In the genomic region with DNA sequence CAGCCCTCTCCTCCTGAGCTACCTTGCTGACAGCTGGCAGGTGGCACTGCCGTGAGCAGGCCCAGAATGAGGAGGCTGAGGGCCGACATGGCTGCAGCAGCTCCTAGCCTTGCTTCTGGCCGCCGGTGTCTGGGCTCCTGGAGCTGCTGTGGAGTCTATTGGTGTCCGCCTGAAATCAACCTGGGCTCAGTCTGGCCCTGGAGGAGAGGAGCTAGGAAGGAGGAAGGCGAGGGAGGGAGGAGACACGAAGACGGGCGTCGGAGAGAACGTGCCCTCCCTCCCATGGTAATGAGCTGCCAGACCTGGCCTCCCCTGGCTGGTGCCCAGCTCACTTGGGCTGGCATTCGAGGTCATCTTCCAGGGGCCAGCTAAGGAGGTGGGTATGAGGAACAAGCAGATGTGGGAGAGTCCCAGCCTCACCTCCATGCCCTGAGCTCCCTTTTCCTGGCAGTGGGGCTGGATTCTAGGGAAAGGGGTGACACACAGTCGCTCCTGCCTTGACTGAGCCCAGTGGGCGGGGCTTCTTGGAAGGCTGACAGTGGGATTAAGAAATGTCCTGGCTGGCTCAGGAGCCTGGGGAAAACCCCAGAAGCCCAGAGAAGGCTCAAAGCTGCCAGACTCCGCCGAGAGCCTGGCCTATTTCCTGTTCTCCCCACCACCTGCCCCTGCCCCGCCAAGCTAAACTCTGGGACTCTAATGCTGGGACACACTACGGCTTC, we compare ENCODE assay signal across 9 cellular contexts. TPM values are rescaled to one million over a fixed set of nuclear protein-coding genes. Genes with fewer than 3 reads are reported as not detected.
A peak's percentile ranks its signal among the peaks of the same experiment; 100 is the strongest.
DNase-seq lines count a peak whose midpoint lies in the region; ATAC-seq, FAIRE-seq and TF ChIP-seq lines count a peak whose summit lies in the region.
"Had no signal": no experiment of that assay in that cellular context is flagged by ENCODE, and none has a peak within 500 bp of the region (broad histone marks: within the 10 kb centered on the region; RNA-seq: fewer than 3 reads in every experiment).

A gene with protein sequence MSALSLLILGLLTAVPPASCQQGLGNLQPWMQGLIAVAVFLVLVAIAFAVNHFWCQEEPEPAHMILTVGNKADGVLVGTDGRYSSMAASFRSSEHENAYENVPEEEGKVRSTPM (minus strand): TSS at position 193 of the 719 bp plus-strand sequence. CDS start 104 bp downstream, at position 89.

- TF ChIP-seq CTCF in bronchial epithelial cell (IDR thresholded peaks at IDR 0.05; ENCODE audit: insufficient read depth, low read length, severe bottlenecking) (no peak), keratinocyte (optimal IDR thresholded peaks at IDR 0.05 in 1 of 3, IDR thresholded peaks at IDR 0.05 in 1 of 3, conservative IDR thresholded peaks at IDR 0.05 in 1 of 3; ENCODE audit: extremely low read depth in 1 of 3, insufficient read depth in 2 of 3, low read length in 3 of 3) (no peak)

- H3K27ac ChIP-seq in keratinocyte (ENCODE audit: control insufficient read depth, insufficient read depth, low read length): peak within 1 kb of the TSS; percentile 55

- H4K20me1 ChIP-seq in keratinocyte (ENCODE audit: control insufficient read depth, extremely low read depth, insufficient read depth, low read length): no peaks in the 10 kb centered on the region

- no peak for FAIRE-seq in bronchial epithelial cell (lab: Jason Lieb, UNC)
- peak; percentile 56 for FAIRE-seq in keratinocyte (lab: Jason Lieb, UNC)
- FAIRE-seq in GM12892 (lab: Jason Lieb, UNC): no peak

- H3K36me3 ChIP-seq in bronchial epithelial cell (ENCODE audit: control insufficient read depth, insufficient read depth, low read length) (no peaks in the 10 kb centered on the region), keratinocyte (ENCODE audit: control insufficient read depth in 2 of 2, extremely low read depth in 1 of 2, insufficient read depth in 2 of 2, low read length in 2 of 2) (no peaks in the 10 kb centered on the region)

- H3K4me1 ChIP-seq in keratinocyte (ENCODE audit: control insufficient read depth, extremely low read depth, insufficient read depth, low read length): peaks cover 26% of the 10 kb centered on the region

- H3K9me3 ChIP-seq in keratinocyte (ENCODE audit: control insufficient read depth, low read depth, low read length): no peaks in the 10 kb centered on the region

- H3K79me2 ChIP-seq in keratinocyte (ENCODE audit: control insufficient read depth, insufficient read depth, low read length): no peaks in the 10 kb centered on the region

- ATAC-seq in HG02642 (IDR thresholded peaks at IDR 0.05; ENCODE audit: poor library complexity, unreplicated experiment) (no peak), GM18858 (IDR thresholded peaks at IDR 0.05; ENCODE audit: unreplicated experiment) (no peak)
- ATAC-seq: naive thymus-derived CD4-positive, alpha-beta T cell had no signal

- no peaks in the 10 kb centered on the region for H3K9me1 ChIP-seq in keratinocyte (ENCODE audit: control insufficient read depth, extremely low read depth, insufficient read depth, low read length)

- H3K4me3 ChIP-seq in bronchial epithelial cell (ENCODE audit: low read depth, low read length): peak within 1 kb of the TSS; percentile 10
- peak within 1 kb of the TSS in 1 of 3 experiments; percentile 9 for H3K4me3 ChIP-seq in keratinocyte (ENCODE audit: control insufficient read depth in 2 of 3, extremely low read depth in 1 of 3, insufficient read depth in 2 of 3, low read depth in 1 of 3, low read length in 3 of 3)

- H3K9ac ChIP-seq in keratinocyte (ENCODE audit: control insufficient read depth, extremely low read depth, insufficient read depth, low read length): peak within 1 kb of the TSS; percentile 52

- TF ChIP-seq POLR2A in GM12892 (IDR thresholded peaks at IDR 0.05; ENCODE audit: low read depth, low read length): no peak

- H3K4me2 ChIP-seq in keratinocyte (ENCODE audit: control insufficient read depth, extremely low read depth, insufficient read depth, low read depth, low read length): peak within 1 kb of the TSS; percentile 57

- H3K27me3 ChIP-seq in bronchial epithelial cell (ENCODE audit: control insufficient read depth, insufficient read depth, low read length) (no peaks in the 10 kb centered on the region), keratinocyte (ENCODE audit: control insufficient read depth, extremely low read depth, insufficient read depth, low read length) (no peaks in the 10 kb centered on the region)

- DNase-seq in HK-2 (ENCODE audit: unreplicated experiment) (peak; percentile 96), bronchial epithelial cell (ENCODE audit: low read depth) (peak; percentile 95), keratinocyte (ENCODE audit: low read depth, low spot score) (no peak), stromal cell of bone marrow (ENCODE audit: low read depth) (peak; percentile 59), GM12892 (ENCODE audit: insufficient read length) (no peak), NCI-H1092 (lab: John Stamatoyannopoulos, UW) (no peak)

- dilution Hi-C loops in keratinocyte (cut with MboI; ENCODE audit: extremely low pct_ligation_motif_present, low sequenced_read_pairs): no loop called here

- H2AFZ ChIP-seq in keratinocyte (ENCODE audit: control insufficient read depth, low read length): peak within 1 kb of the TSS; percentile 93

RNA-seq across cellular contexts. Expression of the gene that starts here (rescaled TPM):
- total RNA-seq in bronchial epithelial cell: 0.26 and 1.9 TPM in 2 replicates
- polyA plus RNA-seq in keratinocyte: 1.5 to 29.2 TPM (median 1.5 TPM) in 3 replicates
- polyA plus RNA-seq in keratinocyte (2011; ENCODE audit: low read depth): 14.3 TPM
- 9.1 and 10.0 TPM in 2 replicates for polyA plus RNA-seq in keratinocyte (2011; cell fraction: cytosol; rRNA removed)
- polyA plus RNA-seq in keratinocyte (2011; cell fraction: nucleus; rRNA removed): 7.6 and 8.4 TPM in 2 replicates
- polyA plus RNA-seq in keratinocyte (2012; ENCODE audit: low replicate concordance): 1.5 and 57.7 TPM in 2 replicates
- polyA minus RNA-seq in keratinocyte: 1.6 to 11.2 TPM (median 1.9 TPM) in 3 replicates
- 2.5 TPM for polyA minus RNA-seq in keratinocyte (2011; cell fraction: cytosol; rRNA and poly(A)+ RNA removed)
- polyA minus RNA-seq in keratinocyte (2011; cell fraction: nucleus; rRNA and poly(A)+ RNA removed): 1.3 and 2.7 TPM in 2 replicates
- not detected for polyA plus RNA-seq in GM12892 (2012; ENCODE audit: missing spikeins)
- total RNA-seq: naive thymus-derived CD4-positive, alpha-beta T cell had no signal
- polyA plus RNA-seq: naive thymus-derived CD4-positive, alpha-beta T cell had no signal

Comparison
In these comparisons a context has a peak if more than half of its experiments do, and no peak if none do; other contexts are left out.
1. DNase-seq: peak in HK-2 (single experiment), bronchial epithelial cell (single experiment) and stromal cell of bone marrow (single experiment); none in keratinocyte (single experiment), GM12892 (single experiment) and NCI-H1092 (single experiment).